1 cellular context compared by ENCODE assay signal in genomic region chr6:28751514-28751913, GRCh38.
TF ChIP-seq lines count a peak whose summit lies in the region.

No MANE protein-coding gene starts in this region.

TF ChIP-seq in K562, 482 proteins besides CTCF, POLR2A, EP300 and RAD21 (continued from another document and continues in another):
- TF ChIP-seq HMBOX1 (IDR thresholded peaks at IDR 0.05) (no peak), ZNF408 (CRISPR knock-in tag; IDR thresholded peaks at IDR 0.05; ENCODE audit: low read depth) (no peak), FUS (optimal IDR thresholded peaks at IDR 0.05; ENCODE audit: low read depth, low read length) (no peak), RB1 (IDR thresholded peaks at IDR 0.05; ENCODE audit: low read depth) (no peak), JUND (IDR thresholded peaks at IDR 0.05; ENCODE audit: borderline replicate concordance, low read depth, low read length) (peak; percentile 49), JUND (tag; IDR thresholded peaks at IDR 0.05; ENCODE audit: borderline replicate concordance, low read depth, low read length) (no peak), REST (CRISPR knock-in tag; IDR thresholded peaks at IDR 0.05; ENCODE audit: low read depth) (no peak), TRIM25 (IDR thresholded peaks at IDR 0.05; ENCODE audit: borderline replicate concordance) (no peak), ZBTB34 (CRISPR knock-in tag; IDR thresholded peaks at IDR 0.05) (no peak), ZNF561 (CRISPR knock-in tag; conservative IDR thresholded peaks at IDR 0.05) (no peak), KLF10 (CRISPR knock-in tag; IDR thresholded peaks at IDR 0.05) (no peak), TCFL5 (CRISPR knock-in tag; conservative IDR thresholded peaks at IDR 0.05) (no peak), SMAD2 (IDR thresholded peaks at IDR 0.05; ENCODE audit: low read depth, low read length) (no peak), THRB (CRISPR knock-in tag; conservative IDR thresholded peaks at IDR 0.05) (0 out of 2 replicates have a peak, but pooled peaks have one; percentile 24), CSDE1 (IDR thresholded peaks at IDR 0.05) (no peak), HMGXB4 (CRISPR knock-in tag; IDR thresholded peaks at IDR 0.05) (no peak), RFX7 (CRISPR knock-in tag; IDR thresholded peaks at IDR 0.05) (no peak), KAT2B (IDR thresholded peaks at IDR 0.05; ENCODE audit: low read depth, low read length) (no peak), TFE3 (CRISPR knock-in tag; IDR thresholded peaks at IDR 0.05) (no peak), CBX1 (IDR thresholded peaks at IDR 0.05; ENCODE audit: low read depth) (no peak), STAG1 (CRISPR knock-in tag; IDR thresholded peaks at IDR 0.05; ENCODE audit: borderline replicate concordance) (no peak), MTA2 (IDR thresholded peaks at IDR 0.05; ENCODE audit: low read depth) (peak; percentile 33; the same call in 1 of the 2 replicates), THRA (IDR thresholded peaks at IDR 0.05) (no peak), ATF6 (CRISPR knock-in tag; IDR thresholded peaks at IDR 0.05) (no peak), NUFIP1 (IDR thresholded peaks at IDR 0.05; ENCODE audit: partially characterized antibody) (no peak), NCOA1 (IDR thresholded peaks at IDR 0.05; ENCODE audit: low read depth) (no peak), HOXB6 (CRISPR knock-in tag; IDR thresholded peaks at IDR 0.05; ENCODE audit: borderline replicate concordance) (no peak), GATAD2A (IDR thresholded peaks at IDR 0.05) (no peak), GTF2E2 (tag; IDR thresholded peaks at IDR 0.05) (no peak; the same call in none of the 2 replicates), CGGBP1 (CRISPR knock-in tag; IDR thresholded peaks at IDR 0.05) (no peak), NR4A1 (CRISPR knock-in tag; IDR thresholded peaks at IDR 0.05) (no peak), NR4A1 (tag; IDR thresholded peaks at IDR 0.05) (no peak), ZNF217 (CRISPR knock-in tag; IDR thresholded peaks at IDR 0.05) (no peak), HES1 (IDR thresholded peaks at IDR 0.05; ENCODE audit: low read depth) (0 out of 2 replicates have a peak, but pooled peaks have one; percentile 55), IFI16 (CRISPR knock-in tag; IDR thresholded peaks at IDR 0.05) (no peak), HCFC1 (IDR thresholded peaks at IDR 0.05; ENCODE audit: low read depth, low read length) (no peak; the same call in 1 of the 2 replicates), KLF6 (CRISPR knock-in tag; IDR thresholded peaks at IDR 0.05; ENCODE audit: borderline replicate concordance) (no peak), CBX5 (IDR thresholded peaks at IDR 0.05; ENCODE audit: borderline replicate concordance, low read depth) (no peak), ZNF644 (tag; IDR thresholded peaks at IDR 0.05; ENCODE audit: low read depth) (no peak), MEF2D (tag; conservative IDR thresholded peaks at IDR 0.05; ENCODE audit: low read depth) (no peak), HIVEP1 (CRISPR knock-in tag; IDR thresholded peaks at IDR 0.05) (no peak), ZNF23 (CRISPR knock-in tag; IDR thresholded peaks at IDR 0.05) (no peak), ETV6 (IDR thresholded peaks at IDR 0.05; ENCODE audit: borderline replicate concordance in 1 of 2, low read depth in 2 of 2, low read length in 1 of 2) (no peak), ETV6 (CRISPR knock-in tag; IDR thresholded peaks at IDR 0.05; ENCODE audit: borderline replicate concordance) (no peak), ZNF354B (CRISPR knock-in tag; IDR thresholded peaks at IDR 0.05) (no peak), ZNF764 (CRISPR knock-in tag; IDR thresholded peaks at IDR 0.05; ENCODE audit: low read depth) (no peak), MAX (CRISPR knock-in tag; IDR thresholded peaks at IDR 0.05) (no peak), NONO (IDR thresholded peaks at IDR 0.05; ENCODE audit: low read depth in 2 of 2, low read length in 1 of 2) (no peak), ZC3H8 (IDR thresholded peaks at IDR 0.05) (no peak), ETS2 (tag; IDR thresholded peaks at IDR 0.05; ENCODE audit: borderline replicate concordance, poor library complexity, severe bottlenecking) (no peak), ZNF121 (CRISPR knock-in tag; conservative IDR thresholded peaks at IDR 0.05) (no peak), ARID1B (IDR thresholded peaks at IDR 0.05) (peak; percentile 8), GTF2A2 (tag; IDR thresholded peaks at IDR 0.05) (no peak), DNMT1 (IDR thresholded peaks at IDR 0.05) (no peak), ZNF224 (CRISPR knock-in tag; IDR thresholded peaks at IDR 0.05) (no peak), MTA1 (IDR thresholded peaks at IDR 0.05; ENCODE audit: borderline replicate concordance) (no peak), KDM1A (IDR thresholded peaks at IDR 0.05) (no peak)
